ENCODE assay signal across 1 cellular context in the genomic region with DNA sequence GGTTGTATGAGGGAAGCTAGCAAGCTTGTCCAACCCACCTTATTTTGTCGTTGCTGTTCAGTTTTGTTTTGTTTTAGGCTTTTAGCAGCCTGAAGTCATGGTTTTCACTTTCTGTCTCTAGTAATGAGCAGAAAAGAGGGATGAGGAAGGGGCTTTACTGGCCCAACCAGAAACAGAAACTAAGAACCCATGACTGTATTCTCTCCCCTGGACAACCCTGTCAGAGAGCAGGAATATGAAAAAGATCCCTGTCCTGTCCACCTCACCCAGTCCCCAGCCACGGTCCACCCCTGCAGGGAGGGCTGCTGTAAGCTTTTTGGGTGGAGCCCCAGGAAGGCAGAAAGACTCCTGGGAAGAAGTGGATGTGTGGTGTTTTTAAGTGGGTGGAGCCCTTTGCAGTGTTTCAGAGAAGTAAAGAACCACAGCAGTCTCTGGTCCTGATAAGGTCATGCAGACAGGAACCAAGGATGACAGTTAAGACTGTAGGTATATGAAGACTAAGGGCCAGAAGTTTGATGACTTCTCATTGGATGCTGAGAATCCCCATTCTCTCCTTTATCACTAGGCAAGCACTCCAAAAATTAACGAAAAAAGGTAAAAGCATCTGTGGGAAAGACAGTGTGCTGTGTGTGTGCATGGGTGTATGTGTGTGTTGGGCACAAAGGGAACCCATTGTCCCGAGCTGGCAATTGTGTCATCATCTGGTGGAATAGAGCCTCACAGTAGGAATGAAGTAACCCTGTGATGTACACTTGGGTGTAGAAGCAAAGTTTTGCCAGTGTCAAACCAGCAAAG.
TF ChIP-seq lines count a peak whose summit lies in the region.

No MANE protein-coding gene starts in this region.

TF ChIP-seq in GM23338, 12 proteins besides CTCF, POLR2A, EP300 and RAD21 (continued from another document):
- TF ChIP-seq, protein P1, sequence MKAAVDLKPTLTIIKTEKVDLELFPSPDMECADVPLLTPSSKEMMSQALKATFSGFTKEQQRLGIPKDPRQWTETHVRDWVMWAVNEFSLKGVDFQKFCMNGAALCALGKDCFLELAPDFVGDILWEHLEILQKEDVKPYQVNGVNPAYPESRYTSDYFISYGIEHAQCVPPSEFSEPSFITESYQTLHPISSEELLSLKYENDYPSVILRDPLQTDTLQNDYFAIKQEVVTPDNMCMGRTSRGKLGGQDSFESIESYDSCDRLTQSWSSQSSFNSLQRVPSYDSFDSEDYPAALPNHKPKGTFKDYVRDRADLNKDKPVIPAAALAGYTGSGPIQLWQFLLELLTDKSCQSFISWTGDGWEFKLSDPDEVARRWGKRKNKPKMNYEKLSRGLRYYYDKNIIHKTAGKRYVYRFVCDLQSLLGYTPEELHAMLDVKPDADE (IDR thresholded peaks at IDR 0.05): no peak
- no peak for TF ChIP-seq JUNB (IDR thresholded peaks at IDR 0.05; ENCODE audit: unreplicated experiment)
- TF ChIP-seq, protein P2, sequence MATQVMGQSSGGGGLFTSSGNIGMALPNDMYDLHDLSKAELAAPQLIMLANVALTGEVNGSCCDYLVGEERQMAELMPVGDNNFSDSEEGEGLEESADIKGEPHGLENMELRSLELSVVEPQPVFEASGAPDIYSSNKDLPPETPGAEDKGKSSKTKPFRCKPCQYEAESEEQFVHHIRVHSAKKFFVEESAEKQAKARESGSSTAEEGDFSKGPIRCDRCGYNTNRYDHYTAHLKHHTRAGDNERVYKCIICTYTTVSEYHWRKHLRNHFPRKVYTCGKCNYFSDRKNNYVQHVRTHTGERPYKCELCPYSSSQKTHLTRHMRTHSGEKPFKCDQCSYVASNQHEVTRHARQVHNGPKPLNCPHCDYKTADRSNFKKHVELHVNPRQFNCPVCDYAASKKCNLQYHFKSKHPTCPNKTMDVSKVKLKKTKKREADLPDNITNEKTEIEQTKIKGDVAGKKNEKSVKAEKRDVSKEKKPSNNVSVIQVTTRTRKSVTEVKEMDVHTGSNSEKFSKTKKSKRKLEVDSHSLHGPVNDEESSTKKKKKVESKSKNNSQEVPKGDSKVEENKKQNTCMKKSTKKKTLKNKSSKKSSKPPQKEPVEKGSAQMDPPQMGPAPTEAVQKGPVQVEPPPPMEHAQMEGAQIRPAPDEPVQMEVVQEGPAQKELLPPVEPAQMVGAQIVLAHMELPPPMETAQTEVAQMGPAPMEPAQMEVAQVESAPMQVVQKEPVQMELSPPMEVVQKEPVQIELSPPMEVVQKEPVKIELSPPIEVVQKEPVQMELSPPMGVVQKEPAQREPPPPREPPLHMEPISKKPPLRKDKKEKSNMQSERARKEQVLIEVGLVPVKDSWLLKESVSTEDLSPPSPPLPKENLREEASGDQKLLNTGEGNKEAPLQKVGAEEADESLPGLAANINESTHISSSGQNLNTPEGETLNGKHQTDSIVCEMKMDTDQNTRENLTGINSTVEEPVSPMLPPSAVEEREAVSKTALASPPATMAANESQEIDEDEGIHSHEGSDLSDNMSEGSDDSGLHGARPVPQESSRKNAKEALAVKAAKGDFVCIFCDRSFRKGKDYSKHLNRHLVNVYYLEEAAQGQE (IDR thresholded peaks at IDR 0.05; ENCODE audit: unreplicated experiment): no peak
- TF ChIP-seq ZNF331 (CRISPR knock-in tag; IDR thresholded peaks at IDR 0.05; ENCODE audit: low read depth): no peak
- TF ChIP-seq, protein P3, sequence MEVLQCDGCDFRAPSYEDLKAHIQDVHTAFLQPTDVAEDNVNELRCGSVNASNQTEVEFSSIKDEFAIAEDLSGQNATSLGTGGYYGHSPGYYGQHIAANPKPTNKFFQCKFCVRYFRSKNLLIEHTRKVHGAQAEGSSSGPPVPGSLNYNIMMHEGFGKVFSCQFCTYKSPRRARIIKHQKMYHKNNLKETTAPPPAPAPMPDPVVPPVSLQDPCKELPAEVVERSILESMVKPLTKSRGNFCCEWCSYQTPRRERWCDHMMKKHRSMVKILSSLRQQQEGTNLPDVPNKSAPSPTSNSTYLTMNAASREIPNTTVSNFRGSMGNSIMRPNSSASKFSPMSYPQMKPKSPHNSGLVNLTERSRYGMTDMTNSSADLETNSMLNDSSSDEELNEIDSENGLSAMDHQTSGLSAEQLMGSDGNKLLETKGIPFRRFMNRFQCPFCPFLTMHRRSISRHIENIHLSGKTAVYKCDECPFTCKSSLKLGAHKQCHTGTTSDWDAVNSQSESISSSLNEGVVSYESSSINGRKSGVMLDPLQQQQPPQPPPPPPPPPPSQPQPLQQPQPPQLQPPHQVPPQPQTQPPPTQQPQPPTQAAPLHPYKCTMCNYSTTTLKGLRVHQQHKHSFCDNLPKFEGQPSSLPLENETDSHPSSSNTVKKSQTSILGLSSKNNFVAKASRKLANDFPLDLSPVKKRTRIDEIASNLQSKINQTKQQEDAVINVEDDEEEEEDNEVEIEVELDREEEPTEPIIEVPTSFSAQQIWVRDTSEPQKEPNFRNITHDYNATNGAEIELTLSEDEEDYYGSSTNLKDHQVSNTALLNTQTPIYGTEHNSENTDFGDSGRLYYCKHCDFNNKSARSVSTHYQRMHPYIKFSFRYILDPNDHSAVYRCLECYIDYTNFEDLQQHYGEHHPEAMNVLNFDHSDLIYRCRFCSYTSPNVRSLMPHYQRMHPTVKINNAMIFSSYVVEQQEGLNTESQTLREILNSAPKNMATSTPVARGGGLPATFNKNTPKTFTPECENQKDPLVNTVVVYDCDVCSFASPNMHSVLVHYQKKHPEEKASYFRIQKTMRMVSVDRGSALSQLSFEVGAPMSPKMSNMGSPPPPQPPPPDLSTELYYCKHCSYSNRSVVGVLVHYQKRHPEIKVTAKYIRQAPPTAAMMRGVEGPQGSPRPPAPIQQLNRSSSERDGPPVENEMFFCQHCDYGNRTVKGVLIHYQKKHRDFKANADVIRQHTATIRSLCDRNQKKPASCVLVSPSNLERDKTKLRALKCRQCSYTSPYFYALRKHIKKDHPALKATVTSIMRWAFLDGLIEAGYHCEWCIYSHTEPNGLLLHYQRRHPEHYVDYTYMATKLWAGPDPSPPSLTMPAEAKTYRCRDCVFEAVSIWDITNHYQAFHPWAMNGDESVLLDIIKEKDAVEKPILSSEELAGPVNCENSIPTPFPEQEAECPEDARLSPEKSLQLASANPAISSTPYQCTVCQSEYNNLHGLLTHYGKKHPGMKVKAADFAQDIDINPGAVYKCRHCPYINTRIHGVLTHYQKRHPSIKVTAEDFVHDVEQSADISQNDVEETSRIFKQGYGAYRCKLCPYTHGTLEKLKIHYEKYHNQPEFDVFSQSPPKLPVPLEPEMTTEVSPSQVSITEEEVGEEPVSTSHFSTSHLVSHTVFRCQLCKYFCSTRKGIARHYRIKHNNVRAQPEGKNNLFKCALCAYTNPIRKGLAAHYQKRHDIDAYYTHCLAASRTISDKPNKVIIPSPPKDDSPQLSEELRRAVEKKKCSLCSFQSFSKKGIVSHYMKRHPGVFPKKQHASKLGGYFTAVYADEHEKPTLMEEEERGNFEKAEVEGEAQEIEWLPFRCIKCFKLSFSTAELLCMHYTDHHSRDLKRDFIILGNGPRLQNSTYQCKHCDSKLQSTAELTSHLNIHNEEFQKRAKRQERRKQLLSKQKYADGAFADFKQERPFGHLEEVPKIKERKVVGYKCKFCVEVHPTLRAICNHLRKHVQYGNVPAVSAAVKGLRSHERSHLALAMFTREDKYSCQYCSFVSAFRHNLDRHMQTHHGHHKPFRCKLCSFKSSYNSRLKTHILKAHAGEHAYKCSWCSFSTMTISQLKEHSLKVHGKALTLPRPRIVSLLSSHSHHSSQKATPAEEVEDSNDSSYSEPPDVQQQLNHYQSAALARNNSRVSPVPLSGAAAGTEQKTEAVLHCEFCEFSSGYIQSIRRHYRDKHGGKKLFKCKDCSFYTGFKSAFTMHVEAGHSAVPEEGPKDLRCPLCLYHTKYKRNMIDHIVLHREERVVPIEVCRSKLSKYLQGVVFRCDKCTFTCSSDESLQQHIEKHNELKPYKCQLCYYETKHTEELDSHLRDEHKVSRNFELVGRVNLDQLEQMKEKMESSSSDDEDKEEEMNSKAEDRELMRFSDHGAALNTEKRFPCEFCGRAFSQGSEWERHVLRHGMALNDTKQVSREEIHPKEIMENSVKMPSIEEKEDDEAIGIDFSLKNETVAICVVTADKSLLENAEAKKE (CRISPR knock-in tag; IDR thresholded peaks at IDR 0.05): no peak
TF ChIP-seq in GM23338: peak in this region for 0.
